Comparison of ENCODE assay signal across 24 cellular contexts in the genomic region with DNA sequence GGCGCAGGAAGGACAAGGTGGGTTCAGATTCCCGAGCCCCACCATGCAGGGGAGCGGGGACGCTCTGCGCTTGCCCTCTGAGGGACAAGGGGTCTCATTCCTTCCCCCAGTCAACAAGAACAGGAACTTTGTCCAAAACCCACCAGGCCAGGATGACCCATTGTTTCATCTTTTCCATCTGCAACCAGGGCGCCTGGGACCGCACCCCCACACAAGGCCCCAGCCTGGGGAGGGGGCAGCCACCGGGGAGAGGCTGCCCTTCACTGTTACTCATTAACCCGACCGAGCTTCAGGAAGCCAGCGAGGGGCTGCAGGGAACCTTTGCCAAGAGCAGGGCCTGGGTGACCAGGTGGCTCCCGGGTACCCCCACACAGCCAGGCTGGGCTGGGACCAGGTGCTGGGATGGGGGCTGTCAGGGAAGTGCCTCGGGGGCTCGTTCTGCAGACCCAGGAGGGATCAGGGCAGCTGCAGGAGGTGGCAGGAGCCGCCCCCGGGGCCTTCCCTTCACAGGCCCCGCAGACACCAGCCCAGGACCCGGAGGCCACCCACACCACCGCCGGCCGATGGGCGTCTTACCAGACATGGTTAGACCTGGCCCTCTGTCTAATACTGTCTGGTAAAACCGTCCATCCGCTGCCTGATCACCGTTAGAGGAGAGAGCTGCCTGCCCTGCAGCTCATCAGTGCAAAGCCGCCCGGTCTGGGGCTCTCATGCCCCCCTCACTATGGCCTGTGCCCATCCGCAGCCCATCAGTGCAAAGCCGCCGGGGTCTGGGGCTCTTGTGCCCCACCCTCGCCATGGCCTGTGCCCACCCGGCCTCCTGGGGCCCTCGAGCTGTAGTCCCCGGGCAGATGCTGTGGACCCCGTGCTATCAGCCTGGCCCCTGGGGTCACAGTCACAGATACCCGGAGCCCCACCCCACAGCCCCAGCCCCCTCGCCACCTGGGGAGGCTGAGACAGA. TPM values are rescaled to one million over a fixed set of nuclear protein-coding genes. Genes with fewer than 3 reads are reported as not detected.
A peak's percentile ranks its signal among the peaks of the same experiment; 100 is the strongest.
DNase-seq lines count a peak whose midpoint lies in the region; ATAC-seq and TF ChIP-seq lines count a peak whose summit lies in the region.
"Had no signal": no experiment of that assay in that cellular context is flagged by ENCODE, and none has a peak within 500 bp of the region (broad histone marks: within the 10 kb centered on the region; RNA-seq: fewer than 3 reads in every experiment).

No MANE protein-coding gene starts in this region.

- H3K4me1 Mint-ChIP-seq in glutamatergic neuron (ENCODE audit: low read depth, unreplicated experiment), result peaks cover 4% of the 10 kb centered on the region

- no peaks in the 10 kb centered on the region for H3K36me3 Mint-ChIP-seq in glutamatergic neuron (ENCODE audit: unreplicated experiment)

- H3K4me3 Mint-ChIP-seq in glutamatergic neuron (ENCODE audit: unreplicated experiment), result no peak overlapping the region
- H3K4me3 Mint-ChIP-seq: activated T-helper 17 cell treated with anti-CD3 and anti-CD28 coated beads, Interleukin-2, amount 50 U/mL, for 72 hours; CD4-positive, alpha-beta T cell; stimulated activated naive CD8-positive, alpha-beta T cell treated with anti-CD3 and anti-CD28 coated beads, Interleukin-15, amount 100 ng/mL, for 72 hours had no signal

- no peak for TF ChIP-seq CTCF in glutamatergic neuron (IDR thresholded peaks at IDR 0.05; ENCODE audit: partially characterized antibody, unreplicated experiment)
- TF ChIP-seq CTCF in spleen (IDR thresholded peaks at IDR 0.05 in 8 of 11, conservative IDR thresholded peaks at IDR 0.05 in 3 of 11), result no peak
- TF ChIP-seq CTCF in thyroid gland (IDR thresholded peaks at IDR 0.05), result no peak

- H3K4me1 ChIP-seq in spleen, result peaks cover 0 to 64% (median 30%) of the 10 kb centered on the region in 6 donors
- peaks cover 0 to 14% of the 10 kb centered on the region in 2 donors for H3K4me1 ChIP-seq in thyroid gland
- H3K4me1 ChIP-seq: adrenal gland had no signal

- DNase-seq in Right ventricle myocardium inferior (ENCODE audit: missing footprints), result peak; percentile 33
- DNase-seq in cardiac septum (ENCODE audit: low spot score), result no peak
- peak; percentile 54 for DNase-seq in glutamatergic neuron
- DNase-seq in spleen, result peak; percentile 66
- DNase-seq in UCSD-AML1 (lab: John Stamatoyannopoulos, UW; ENCODE audit: unreplicated experiment), result no peak
- no peak for DNase-seq in thyroid gland
- DNase-seq: CD4-positive, alpha-beta T cell; central memory CD4-positive, alpha-beta T cell; DND-41; NCI-H1092 treated with DMSO at 0.1 percent for 48 hours; NCI-H524 treated with DMSO at 0.1 percent for 48 hours; nucleus accumbens; OCI-M1; stimulated activated naive CD8-positive, alpha-beta T cell treated with anti-CD3 and anti-CD28 coated beads, Interleukin-15, amount 100 ng/mL, for 72 hours had no signal

- H3K9me3 ChIP-seq in spleen, result no peaks in the 10 kb centered on the region
- H3K9me3 ChIP-seq in thyroid gland, result no peaks in the 10 kb centered on the region
- H3K9me3 ChIP-seq: A549, adrenal gland had no signal

- no peak overlapping the region for H3K4me3 ChIP-seq in spleen
- H3K4me3 ChIP-seq in thyroid gland (replicated peaks in 1 of 3), result no peak overlapping the region
- H3K4me3 ChIP-seq: A549, adrenal gland, hepatocyte had no signal

- H3K27ac Mint-ChIP-seq in glutamatergic neuron (ENCODE audit: unreplicated experiment), result no peak overlapping the region
- H3K27ac Mint-ChIP-seq: activated T-helper 17 cell treated with anti-CD3 and anti-CD28 coated beads, Interleukin-2, amount 50 U/mL, for 72 hours; CD4-positive, alpha-beta T cell; stimulated activated naive CD8-positive, alpha-beta T cell treated with anti-CD3 and anti-CD28 coated beads, Interleukin-15, amount 100 ng/mL, for 72 hours had no signal

- H3K27me3 Mint-ChIP-seq in glutamatergic neuron (ENCODE audit: unreplicated experiment), result peaks cover 29% of the 10 kb centered on the region
- H3K27me3 Mint-ChIP-seq: activated T-helper 17 cell treated with anti-CD3 and anti-CD28 coated beads, Interleukin-2, amount 50 U/mL, for 72 hours had no signal

- intact Hi-C loops in Right ventricle myocardium inferior (cut with DNase I) (no loop called here), cardiac septum (cut with DNase I) (no loop called here), spleen (cut with DNase I; ENCODE audit: low total_unique reads) (no loop called here), thyroid gland (cut with DNase I) (no loop called here)

- H3K9me3 Mint-ChIP-seq in glutamatergic neuron (ENCODE audit: unreplicated experiment), result peaks cover 29% of the 10 kb centered on the region
- H3K9me3 Mint-ChIP-seq: activated T-helper 17 cell treated with anti-CD3 and anti-CD28 coated beads, Interleukin-2, amount 50 U/mL, for 72 hours; CD4-positive, alpha-beta T cell; stimulated activated naive CD8-positive, alpha-beta T cell treated with anti-CD3 and anti-CD28 coated beads, Interleukin-15, amount 100 ng/mL, for 72 hours had no signal

- no peak for TF ChIP-seq POLR2A in spleen (IDR thresholded peaks at IDR 0.05)
- no peak for TF ChIP-seq POLR2A in thyroid gland (IDR thresholded peaks at IDR 0.05)

- H3K36me3 ChIP-seq in spleen (no peaks in the 10 kb centered on the region), thyroid gland (no peaks in the 10 kb centered on the region)
- H3K36me3 ChIP-seq: adrenal gland had no signal

- peaks cover 0 to 98% (median 71%) of the 10 kb centered on the region in 7 donors for H3K27me3 ChIP-seq in spleen (replicated peaks in 1 of 7)
- no peaks in the 10 kb centered on the region for H3K27me3 ChIP-seq in thyroid gland
- H3K27me3 ChIP-seq: hepatocyte had no signal

- ATAC-seq in Right ventricle myocardium inferior, result no peak
- ATAC-seq: activated CD4-positive, CD25-positive, alpha-beta regulatory T cell treated with anti-CD3 and anti-CD28 coated beads, Interleukin-2, amount 50 U/mL, for 24 hours; activated T-helper 17 cell treated with anti-CD3 and anti-CD28 coated beads, Interleukin-2, amount 50 U/mL, for 72 hours; sciatic nerve; stimulated activated naive CD8-positive, alpha-beta T cell treated with anti-CD3 and anti-CD28 coated beads, Interleukin-15, amount 100 ng/mL, for 72 hours had no signal

- 71 to 83% (median 83%) methylated on average over 24 to 37 of the region's 37 CpGs for WGBS in spleen, 5 donors
- 76 to 86% methylated on average over 12 to 17 of the region's 37 CpGs for WGBS in thyroid gland, 2 donors

- H3K27ac ChIP-seq in spleen, result no peak overlapping the region
- H3K27ac ChIP-seq in thyroid gland, result no peak overlapping the region
- H3K27ac ChIP-seq: A549, adrenal gland, hepatocyte, KMS-11 had no signal

RNA-seq across cellular contexts. Expression of gene TTLL10, which starts 4.9 kb away (rescaled TPM):
- total RNA-seq in Right ventricle myocardium inferior (0.24 TPM), cardiac septum (0.22 TPM), glutamatergic neuron (ENCODE audit: unreplicated experiment) (not detected), spleen (under 1 TPM in 2 of 7 donors, not detected in 5; 0.17 to 0.34 TPM), thyroid gland (under 1 TPM in 2 of 4 donors, not detected in 2; 0.13 to 0.29 TPM)
- under 1 TPM in 2 of 3 donors, not detected in 1; 0.02 to 0.03 TPM for polyA plus RNA-seq in spleen
- total RNA-seq: adrenal gland, hepatocyte, SK-MEL-5, urinary bladder had no signal
- polyA plus RNA-seq: A549, keratinocyte had no signal

RNA-seq across cellular contexts. Expression of gene TNFRSF18, which starts 37.7 kb away (rescaled TPM):
- total RNA-seq in Right ventricle myocardium inferior (not detected), cardiac septum (0.19 TPM), glutamatergic neuron (ENCODE audit: unreplicated experiment) (3.0 TPM), spleen (1 to 10 TPM; 5.2 to 9.9 (median 7.5) TPM), thyroid gland (under 1 TPM in 2 of 4 donors, not detected in 2; 0.49 to 0.67 TPM)
- polyA plus RNA-seq in spleen, result 10 to 100 TPM in 1 of 3 donors, 1 to 10 TPM in 2; 7.2 to 16.3 (median 9.3) TPM
- total RNA-seq: hepatocyte, SK-MEL-5, urinary bladder had no signal
- polyA plus RNA-seq: A549 had no signal

RNA-seq across cellular contexts. Expression of gene TNFRSF4, which starts 45.2 kb away (rescaled TPM):
- total RNA-seq in Right ventricle myocardium inferior (1.4 TPM), cardiac septum (4.3 TPM), glutamatergic neuron (ENCODE audit: unreplicated experiment) (0.29 TPM), spleen (10 to 100 TPM in 5 of 7 donors, 1 to 10 TPM in 2; 6.6 to 18.9 (median 12.5) TPM), thyroid gland (1 to 10 TPM; 1.5 to 4.5 (median 3.2) TPM)
- polyA plus RNA-seq in spleen, result 10 to 100 TPM; 14.7 to 23.4 (median 14.7) TPM
- total RNA-seq: hepatocyte, SK-MEL-5 had no signal
- polyA plus RNA-seq: A549, hepatocyte, keratinocyte had no signal

RNA-seq across cellular contexts. Expression of gene C1orf159, which starts 52.8 kb away (rescaled TPM):
- total RNA-seq in Right ventricle myocardium inferior, result 2.9 TPM
- total RNA-seq in cardiac septum, result 5.4 TPM
- total RNA-seq in glutamatergic neuron (ENCODE audit: unreplicated experiment), result 24.5 TPM
- total RNA-seq in spleen, result 10 to 100 TPM; 12.1 to 22.5 (median 18.7) TPM
- 10 to 100 TPM in 2 of 3 donors, 1 to 10 TPM in 1; 8.5 to 25.7 (median 24.1) TPM for polyA plus RNA-seq in spleen
- total RNA-seq in thyroid gland, result 10 to 100 TPM; 10.3 to 27.6 (median 19.6) TPM

Comparison
In these comparisons a context has a peak if more than half of its experiments do, and no peak if none do; other contexts are left out.
1. DNase-seq: peak in Right ventricle myocardium inferior (single experiment), glutamatergic neuron (single experiment) and spleen (single experiment); none in cardiac septum (single experiment), UCSD-AML1 (single experiment) and thyroid gland (0 of 2).